19 cellular contexts compared by ENCODE assay signal in genomic region chr2:37201208-37201607, GRCh38. TPM values are rescaled to one million over a fixed set of nuclear protein-coding genes. Genes with fewer than 3 reads are reported as not detected.
DNase-seq lines count a peak whose midpoint lies in the region; ATAC-seq and TF ChIP-seq lines count a peak whose summit lies in the region.
"Had no signal": no experiment of that assay in that cellular context is flagged by ENCODE, and none has a peak within 500 bp of the region (broad histone marks: within the 10 kb centered on the region; RNA-seq: fewer than 3 reads in every experiment).

No MANE protein-coding gene starts in this region.

- no peak for DNase-seq in GM23338 (ENCODE audit: low spot score)
- no peak for DNase-seq in activated CD4-positive, alpha-beta memory T cell treated with anti-CD3 and anti-CD28 coated beads, Interleukin-2, amount 10 ng/mL, durations not matched to agents 7 days and 5 days
- peak; percentile 5 for DNase-seq in fibroblast of peridontal ligament (ENCODE audit: extremely low read depth)
- DNase-seq in HUDEP-2 (lab: John Stamatoyannopoulos, UW; ENCODE audit: unreplicated experiment in 76 of 76) = no peak
- DNase-seq in hepatocyte (ENCODE audit: low spot score) = no peak
- DNase-seq: activated CD8-positive, alpha-beta memory T cell treated with anti-CD3 and anti-CD28 coated beads, Interleukin-2, amount 50 U/mL, for 48 hours; hypothalamus; kidney; NCI-H1105; NCI-H69; Right ventricle myocardium superior had no signal

- H3K27ac ChIP-seq in ACC112 (ENCODE audit: low read depth, low read length) (0 out of 2 replicates have a peak overlapping the region, but pooled peaks have one; percentile 20), GM23338 (ENCODE audit: low read depth) (peak overlapping the region; percentile 89), hepatocyte (no peak overlapping the region)
- H3K27ac ChIP-seq: epithelial cell of prostate, thoracic aorta had no signal

- no peak overlapping the region for H3K4me3 Mint-ChIP-seq in GM23338
- H3K4me3 Mint-ChIP-seq in activated CD4-positive, alpha-beta memory T cell treated with anti-CD3 and anti-CD28 coated beads, Interleukin-2, amount 10 ng/mL, durations not matched to agents 7 days and 5 days = no peak overlapping the region

- peaks cover 29% of the 10 kb centered on the region for H3F3A ChIP-seq in GM23338 (replicated peaks; ENCODE audit: low read depth)

- H3K9me3 ChIP-seq in hepatocyte (ENCODE audit: low read depth) = no peaks in the 10 kb centered on the region

- no peak for ATAC-seq in GM23338
- ATAC-seq in HG02973 (IDR thresholded peaks at IDR 0.05; ENCODE audit: unreplicated experiment) = no peak

- H3K9me2 ChIP-seq in GM23338 (ENCODE audit: insufficient read depth) (no peaks in the 10 kb centered on the region), hepatocyte (replicated peaks; ENCODE audit: insufficient read depth) (no peaks in the 10 kb centered on the region)

- H3K27ac Mint-ChIP-seq in GM23338 = no peak overlapping the region
- H3K27ac Mint-ChIP-seq in activated CD4-positive, alpha-beta memory T cell treated with anti-CD3 and anti-CD28 coated beads, Interleukin-2, amount 10 ng/mL, durations not matched to agents 7 days and 5 days = peak overlapping the region; percentile 21

- H3K4me1 ChIP-seq in ACC112 (ENCODE audit: control insufficient read depth, insufficient read depth, low read length, unreplicated experiment) (no peaks in the 10 kb centered on the region), GM23338 (ENCODE audit: insufficient read depth) (peaks cover 50% of the 10 kb centered on the region), hepatocyte (ENCODE audit: insufficient read depth) (no peaks in the 10 kb centered on the region)

- peaks cover 57% of the 10 kb centered on the region for H3K4me1 Mint-ChIP-seq in GM23338
- H3K4me1 Mint-ChIP-seq in activated CD4-positive, alpha-beta memory T cell treated with anti-CD3 and anti-CD28 coated beads, Interleukin-2, amount 10 ng/mL, durations not matched to agents 7 days and 5 days = peaks cover 28% of the 10 kb centered on the region

- peaks cover 40% of the 10 kb centered on the region for H3K36me3 ChIP-seq in ACC112 (ENCODE audit: insufficient read depth, low read length)
- H3K36me3 ChIP-seq in GM23338 (ENCODE audit: insufficient read depth) = peaks cover 35% of the 10 kb centered on the region
- peaks cover 6% of the 10 kb centered on the region for H3K36me3 ChIP-seq in hepatocyte (replicated peaks; ENCODE audit: insufficient read depth, low read depth)

- H4K20me1 ChIP-seq in GM23338 (replicated peaks; ENCODE audit: insufficient read depth) (no peaks in the 10 kb centered on the region), hepatocyte (ENCODE audit: insufficient read depth, poor library complexity, severe bottlenecking) (no peaks in the 10 kb centered on the region)

- TF ChIP-seq CTCF in GM23338 (conservative IDR thresholded peaks at IDR 0.05; ENCODE audit: low read depth in 2 of 2) = no peak
- no peak for TF ChIP-seq CTCF in hepatocyte (IDR thresholded peaks at IDR 0.05; ENCODE audit: poor library complexity)

- WGBS in hepatocyte (ENCODE audit: low lambda C conversion rate, missing lambda C conversion rate) = 78% methylated on average over 1 of the region's 1 CpG

- peaks cover 46% of the 10 kb centered on the region for H3K27me3 Mint-ChIP-seq in GM23338 (ENCODE audit: insufficient read depth, low read depth, poor library complexity)
- H3K27me3 Mint-ChIP-seq in activated CD4-positive, alpha-beta memory T cell treated with anti-CD3 and anti-CD28 coated beads, Interleukin-2, amount 10 ng/mL, durations not matched to agents 7 days and 5 days = no peaks in the 10 kb centered on the region

- no peak overlapping the region for H2AFZ ChIP-seq in ACC112 (ENCODE audit: low read length, unreplicated experiment)
- H2AFZ ChIP-seq in GM23338 = no peak overlapping the region
- no peak overlapping the region for H2AFZ ChIP-seq in hepatocyte

- H3K27me3 ChIP-seq in ACC112 (ENCODE audit: insufficient read depth, low read length) (no peaks in the 10 kb centered on the region), GM23338 (ENCODE audit: insufficient read depth) (no peaks in the 10 kb centered on the region), hepatocyte (no peaks in the 10 kb centered on the region)

- CTCF ChIA-PET in activated CD4-positive, alpha-beta memory T cell treated with anti-CD3 and anti-CD28 coated beads, Interleukin-2, amount 10 ng/mL, durations not matched to agents 7 days and 5 days (lab: Charles Lee) = interaction anchor here (0.9 kb wide), 1 partner anchor 176 kb away, joined by 3 read pairs; no protein-coding TSS in a partner anchor

- H3K4me3 ChIP-seq in ACC112 (ENCODE audit: low read depth, low read length) (no peak overlapping the region), GM23338 (no peak overlapping the region), hepatocyte (no peak overlapping the region)
- H3K4me3 ChIP-seq: thoracic aorta had no signal

- POLR2A ChIA-PET in activated CD4-positive, alpha-beta memory T cell treated with anti-CD3 and anti-CD28 coated beads, Interleukin-2, amount 10 ng/mL, durations not matched to agents 7 days and 5 days (lab: Charles Lee) = interaction anchor here (0.8 to 1.0 kb wide), 2 partner anchors 31 to 43 kb away, joined by 3 read pairs; partner anchors contain the start of genes CEBPZ and NDUFAF7

- peaks cover 77% of the 10 kb centered on the region for H3K36me3 Mint-ChIP-seq in GM23338 (ENCODE audit: low read depth)
- H3K36me3 Mint-ChIP-seq in activated CD4-positive, alpha-beta memory T cell treated with anti-CD3 and anti-CD28 coated beads, Interleukin-2, amount 10 ng/mL, durations not matched to agents 7 days and 5 days (ENCODE audit: low read depth) = peaks cover 54% of the 10 kb centered on the region

- peak overlapping the region; percentile 91; the same call in 1 of the 2 replicates for H3K4me2 ChIP-seq in GM23338
- no peak overlapping the region for H3K4me2 ChIP-seq in hepatocyte

- peaks cover 41% of the 10 kb centered on the region for H3K9me3 Mint-ChIP-seq in GM23338
- peaks cover 7% of the 10 kb centered on the region for H3K9me3 Mint-ChIP-seq in activated CD4-positive, alpha-beta memory T cell treated with anti-CD3 and anti-CD28 coated beads, Interleukin-2, amount 10 ng/mL, durations not matched to agents 7 days and 5 days

- H3K79me2 ChIP-seq in ACC112 (ENCODE audit: control insufficient read depth, insufficient read depth, low read length, unreplicated experiment) (peaks cover 66% of the 10 kb centered on the region), GM23338 (replicated peaks; ENCODE audit: insufficient read depth) (peaks cover 70% of the 10 kb centered on the region), hepatocyte (peaks cover 15% of the 10 kb centered on the region)

TF ChIP-seq in GM23338, 12 proteins besides CTCF, POLR2A, EP300 and RAD21 (continues in another document):
- TF ChIP-seq CREB1 (CRISPR knock-in tag; IDR thresholded peaks at IDR 0.05; ENCODE audit: low read depth) = no peak

RNA-seq across cellular contexts. Expression of gene CEBPZOS, which starts 4.9 kb away (rescaled TPM):
- 78.4 and 83.6 TPM in 2 replicates for total RNA-seq in GM23338 (2014; rRNA removed; shearing (Covaris generic))
- polyA plus RNA-seq in GM23338 (2016; fragmentation: Nextera tagmentation; extraction: Ambion mirVana) (176 and 191 TPM in 2 replicates), hepatocyte (13.7 and 17.1 TPM in 2 replicates)
- 10 to 100 TPM; 32.9 to 36.3 TPM for total RNA-seq in activated CD4-positive, alpha-beta memory T cell treated with anti-CD3 and anti-CD28 coated beads, Interleukin-2, amount 10 ng/mL, durations not matched to agents 7 days and 5 days
- 11.0 and 14.8 TPM in 2 replicates for total RNA-seq in hepatocyte

RNA-seq across cellular contexts. Expression of gene SULT6B1, which starts 12.7 kb away (rescaled TPM):
- total RNA-seq in GM23338 (2014; rRNA removed; shearing (Covaris generic)) = not detected in 2 replicates
- polyA plus RNA-seq in GM23338 (2016; fragmentation: Nextera tagmentation; extraction: Ambion mirVana) (not detected in 2 replicates), hepatocyte (not detected in 2 replicates)
- not detected for total RNA-seq in activated CD4-positive, alpha-beta memory T cell treated with anti-CD3 and anti-CD28 coated beads, Interleukin-2, amount 10 ng/mL, durations not matched to agents 7 days and 5 days
- total RNA-seq in hepatocyte = not detected in 2 replicates
- total RNA-seq: activated naive CD4-positive, alpha-beta T cell treated with anti-CD3 and anti-CD28 coated beads, Interleukin-2, amount 50 U/mL, for 72 hours; dermis microvascular lymphatic vessel endothelial cell; kidney; lung microvascular endothelial cell; omental fat pad; Right ventricle myocardium superior; thoracic aorta had no signal

RNA-seq across cellular contexts. Expression of gene CEBPZ, which starts 30.2 kb away (rescaled TPM):
- total RNA-seq in GM23338 (2014; rRNA removed; shearing (Covaris generic)) = 133 and 135 TPM in 2 replicates
- 173 and 185 TPM in 2 replicates for polyA plus RNA-seq in GM23338 (2016; fragmentation: Nextera tagmentation; extraction: Ambion mirVana)
- 10 to 100 TPM; 42.7 to 43.7 TPM for total RNA-seq in activated CD4-positive, alpha-beta memory T cell treated with anti-CD3 and anti-CD28 coated beads, Interleukin-2, amount 10 ng/mL, durations not matched to agents 7 days and 5 days
- 40.3 and 49.7 TPM in 2 replicates for total RNA-seq in hepatocyte
- polyA plus RNA-seq in hepatocyte = 15.4 and 21.5 TPM in 2 replicates

RNA-seq across cellular contexts. Expression of gene NDUFAF7, which starts 30.2 kb away (rescaled TPM):
- total RNA-seq in GM23338 (2014; rRNA removed; shearing (Covaris generic)) = 47.4 and 52.8 TPM in 2 replicates
- polyA plus RNA-seq in GM23338 (2016; fragmentation: Nextera tagmentation; extraction: Ambion mirVana) (44.3 and 58.2 TPM in 2 replicates), hepatocyte (11.8 and 17.1 TPM in 2 replicates)
- total RNA-seq in activated CD4-positive, alpha-beta memory T cell treated with anti-CD3 and anti-CD28 coated beads, Interleukin-2, amount 10 ng/mL, durations not matched to agents 7 days and 5 days = 10 to 100 TPM; 17.7 to 19.4 TPM
- total RNA-seq in hepatocyte = 14.7 and 17.7 TPM in 2 replicates

RNA-seq across cellular contexts. Expression of gene EIF2AK2, which starts 44.4 kb away (rescaled TPM):
- 35.5 and 37.6 TPM in 2 replicates for total RNA-seq in GM23338 (2014; rRNA removed; shearing (Covaris generic))
- polyA plus RNA-seq in GM23338 (2016; fragmentation: Nextera tagmentation; extraction: Ambion mirVana) (23.9 and 33.8 TPM in 2 replicates), hepatocyte (22.2 and 27.8 TPM in 2 replicates)
- total RNA-seq in activated CD4-positive, alpha-beta memory T cell treated with anti-CD3 and anti-CD28 coated beads, Interleukin-2, amount 10 ng/mL, durations not matched to agents 7 days and 5 days = 100 to 1,000 TPM; 136 to 142 TPM
- 35.6 and 38.4 TPM in 2 replicates for total RNA-seq in hepatocyte
